7 cellular contexts compared by ENCODE assay signal in genomic region chr6:158718431-158719126, GRCh38.
DNase-seq lines count a peak whose midpoint lies in the region; FAIRE-seq and TF ChIP-seq lines count a peak whose summit lies in the region.

No MANE protein-coding gene starts in this region.

- FAIRE-seq in urothelium cell line (lab: Jason Lieb, UNC): no peak

- H3K36me3 Mint-ChIP-seq in endothelial cell (ENCODE audit: low read depth, unreplicated experiment) (no peaks in the 10 kb centered on the region), nephron progenitor cell (ENCODE audit: low read depth) (no peaks in the 10 kb centered on the region)

- H3K9me3 Mint-ChIP-seq in endothelial cell (ENCODE audit: unreplicated experiment) (no peaks in the 10 kb centered on the region), nephron progenitor cell (no peaks in the 10 kb centered on the region)

- H3K27ac Mint-ChIP-seq in endothelial cell (ENCODE audit: unreplicated experiment): no peak overlapping the region
- no peak overlapping the region for H3K27ac Mint-ChIP-seq in nephron progenitor cell

- H3K4me1 Mint-ChIP-seq in endothelial cell (ENCODE audit: unreplicated experiment): peaks cover 14% of the 10 kb centered on the region
- peaks cover 19% of the 10 kb centered on the region for H3K4me1 Mint-ChIP-seq in nephron progenitor cell

- DNase-seq in NCI-H524 treated with DMSO at 0.1 percent for 48 hours (lab: John Stamatoyannopoulos, UW): peak; percentile 4
- DNase-seq in endothelial cell (ENCODE audit: low spot score): peak; percentile 66
- DNase-seq in nephron progenitor cell: peak; percentile 56
- DNase-seq in glomerular visceral epithelial cell (ENCODE audit: extremely low spot score): no peak
- DNase-seq in activated CD4-positive, alpha-beta T cell treated with anti-CD3 and anti-CD28 coated beads, Interleukin-2, amount 50 U/mL, for 4 hours: no peak
- no peak for DNase-seq in urothelium cell line (ENCODE audit: low spot score)

- H3K4me3 Mint-ChIP-seq in endothelial cell (ENCODE audit: unreplicated experiment) (no peak overlapping the region), nephron progenitor cell (no peak overlapping the region)

- TF ChIP-seq CTCF in GM12872 (IDR thresholded peaks at IDR 0.05; ENCODE audit: insufficient read depth, low read depth, low read length): peak; percentile 69
- peak; percentile 87 for TF ChIP-seq CTCF in endothelial cell (IDR thresholded peaks at IDR 0.05; ENCODE audit: unreplicated experiment)
- peak; percentile 77 for TF ChIP-seq CTCF in nephron progenitor cell (IDR thresholded peaks at IDR 0.05)

- H3K27me3 Mint-ChIP-seq in endothelial cell (ENCODE audit: unreplicated experiment) (no peaks in the 10 kb centered on the region), nephron progenitor cell (ENCODE audit: low read depth, poor library complexity) (peaks cover 4% of the 10 kb centered on the region)

Comparison
In these comparisons a context has a peak if more than half of its experiments do, and no peak if none do; other contexts are left out.
1. DNase-seq: peak in NCI-H524 treated with DMSO at 0.1 percent for 48 hours (single experiment), endothelial cell (single experiment) and nephron progenitor cell (single experiment); none in glomerular visceral epithelial cell (single experiment), activated CD4-positive, alpha-beta T cell treated with anti-CD3 and anti-CD28 coated beads, Interleukin-2, amount 50 U/mL, for 4 hours (0 of 2) and urothelium cell line (single experiment).
2. Peak in every context shown above with its lines, with median percentiles within 50 percentile points of each other: CTCF ChIP-seq.